ENCODE assay signal across 8 cellular contexts in the genomic region with DNA sequence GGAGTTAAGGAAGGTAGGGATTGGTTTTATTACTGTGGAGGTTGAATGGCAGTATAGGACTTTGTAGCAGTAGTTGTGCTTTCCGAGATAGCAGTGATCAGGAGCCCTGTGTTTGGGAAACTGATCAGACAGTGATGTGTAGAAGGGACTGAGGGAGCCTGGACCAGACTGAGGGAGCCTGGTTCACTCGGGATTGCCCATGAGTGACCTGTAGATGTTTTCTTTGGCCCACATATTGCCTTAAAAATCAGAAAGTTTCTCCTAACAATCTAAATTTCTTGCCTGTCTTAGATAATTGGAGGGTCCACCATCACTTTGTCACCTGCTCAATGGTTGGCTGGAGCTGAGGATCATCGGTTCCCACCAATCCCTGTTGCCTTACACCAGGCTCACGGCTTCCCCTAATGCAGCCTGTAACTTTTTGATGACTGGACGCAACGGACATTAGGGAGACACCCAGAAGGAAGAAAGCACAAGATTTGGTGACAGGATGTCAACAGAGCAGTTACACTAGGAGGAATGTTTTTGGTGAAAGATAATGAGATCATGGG. TPM values are rescaled to one million over a fixed set of nuclear protein-coding genes. Genes with fewer than 3 reads are reported as not detected.
DNase-seq lines count a peak whose midpoint lies in the region; ATAC-seq lines count a peak whose summit lies in the region.

No MANE protein-coding gene starts in this region.

- no peak for ATAC-seq in GM19455 (IDR thresholded peaks at IDR 0.05; ENCODE audit: unreplicated experiment)
- ATAC-seq in GM18870 (IDR thresholded peaks at IDR 0.05; ENCODE audit: unreplicated experiment) = no peak

- no peaks in the 10 kb centered on the region for H3K27me3 ChIP-seq in MG63
- H3K27me3 ChIP-seq in effector memory CD4-positive, alpha-beta T cell (replicated peaks; ENCODE audit: control insufficient read depth, insufficient read depth, low read length, poor library complexity, severe bottlenecking) = no peaks in the 10 kb centered on the region
- no peaks in the 10 kb centered on the region for H3K27me3 ChIP-seq in neuron (ENCODE audit: insufficient read depth, low read length)

- H3K9me3 ChIP-seq in MG63 (no peaks in the 10 kb centered on the region), neuron (ENCODE audit: low read length) (no peaks in the 10 kb centered on the region)
- no peaks in the 10 kb centered on the region for H3K9me3 ChIP-seq in effector memory CD4-positive, alpha-beta T cell (ENCODE audit: control insufficient read depth, low read length)

- H2AFZ ChIP-seq in neuron (ENCODE audit: low read depth, low read length) = peak overlapping the region; percentile 81

- H3K4me3 ChIP-seq in MG63 (peak overlapping the region; percentile 76), neuron (ENCODE audit: low read length) (peak overlapping the region; percentile 60)
- peak overlapping the region; percentile 82 for H3K4me3 ChIP-seq in effector memory CD4-positive, alpha-beta T cell (ENCODE audit: insufficient read depth, low read depth, low read length, poor library complexity, severe bottlenecking)

- H3K36me3 ChIP-seq in MG63 (no peaks in the 10 kb centered on the region), neuron (ENCODE audit: insufficient read depth, low read length) (peaks cover 5% of the 10 kb centered on the region)
- no peaks in the 10 kb centered on the region for H3K36me3 ChIP-seq in effector memory CD4-positive, alpha-beta T cell (ENCODE audit: control insufficient read depth, insufficient read depth, low read length)

- H3K4me1 ChIP-seq in effector memory CD4-positive, alpha-beta T cell (ENCODE audit: control insufficient read depth, insufficient read depth, low read length, poor library complexity, severe bottlenecking) = peaks cover 14% of the 10 kb centered on the region
- peaks cover 18% of the 10 kb centered on the region for H3K4me1 ChIP-seq in neuron (ENCODE audit: insufficient read depth, low read length)

- DNase-seq in CD1c-positive myeloid dendritic cell (ENCODE audit: extremely low spot score) = peak; percentile 61
- no peak for DNase-seq in MG63
- DNase-seq in effector memory CD4-positive, alpha-beta T cell = no peak
- no peak for DNase-seq in SK-N-DZ (ENCODE audit: low spot score)
- no peak for DNase-seq in activated gamma-delta T cell (lab: John Stamatoyannopoulos, UW)

- H3K27ac ChIP-seq in effector memory CD4-positive, alpha-beta T cell (ENCODE audit: insufficient read depth, low read length, poor library complexity, severe bottlenecking) = peak overlapping the region; percentile 95

RNA-seq across cellular contexts. Expression of a gene that starts 1.1 kb away (rescaled TPM):
- total RNA-seq in MG63 (2014; rRNA removed; shearing (Covaris generic); ENCODE audit: low replicate concordance) = 3.3 and 4.0 TPM in 2 replicates
- 28.5 and 28.7 TPM in 2 replicates for polyA plus RNA-seq in SK-N-DZ (2014; cell fraction: cytosol; rRNA removed)
- polyA plus RNA-seq in SK-N-DZ (2014; cell fraction: nucleus; rRNA removed) = 30.6 and 32.0 TPM in 2 replicates

RNA-seq across cellular contexts. Expression of a gene that starts 8.2 kb away (rescaled TPM):
- 185 and 256 TPM in 2 replicates for total RNA-seq in MG63 (2014; rRNA removed; shearing (Covaris generic); ENCODE audit: low replicate concordance)
- 918 and 1,013 TPM in 2 replicates for polyA plus RNA-seq in SK-N-DZ (2014; cell fraction: cytosol; rRNA removed)
- 512 and 516 TPM in 2 replicates for polyA plus RNA-seq in SK-N-DZ (2014; cell fraction: nucleus; rRNA removed)

RNA-seq across cellular contexts. Expression of a gene that starts 15.1 kb away (rescaled TPM):
- 69.9 and 72.2 TPM in 2 replicates for total RNA-seq in MG63 (2014; rRNA removed; shearing (Covaris generic); ENCODE audit: low replicate concordance)
- polyA plus RNA-seq in SK-N-DZ (2014; cell fraction: cytosol; rRNA removed) = 131 and 142 TPM in 2 replicates
- 70.4 and 71.7 TPM in 2 replicates for polyA plus RNA-seq in SK-N-DZ (2014; cell fraction: nucleus; rRNA removed)
